ENCODE assay signal across 7 cellular contexts in genomic region chr12:24948816-24949722, GRCh38. TPM values are rescaled to one million over a fixed set of nuclear protein-coding genes. Genes with fewer than 3 reads are reported as not detected.
A peak's percentile ranks its signal among the peaks of the same experiment; 100 is the strongest.
DNase-seq lines count a peak whose midpoint lies in the region; ATAC-seq, FAIRE-seq and TF ChIP-seq lines count a peak whose summit lies in the region.

A gene with protein sequence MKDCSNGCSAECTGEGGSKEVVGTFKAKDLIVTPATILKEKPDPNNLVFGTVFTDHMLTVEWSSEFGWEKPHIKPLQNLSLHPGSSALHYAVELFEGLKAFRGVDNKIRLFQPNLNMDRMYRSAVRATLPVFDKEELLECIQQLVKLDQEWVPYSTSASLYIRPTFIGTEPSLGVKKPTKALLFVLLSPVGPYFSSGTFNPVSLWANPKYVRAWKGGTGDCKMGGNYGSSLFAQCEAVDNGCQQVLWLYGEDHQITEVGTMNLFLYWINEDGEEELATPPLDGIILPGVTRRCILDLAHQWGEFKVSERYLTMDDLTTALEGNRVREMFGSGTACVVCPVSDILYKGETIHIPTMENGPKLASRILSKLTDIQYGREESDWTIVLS (minus strand): TSS chr12:24949101. CDS start chr12:24948932, 169 bp downstream.

- H3K27me3 ChIP-seq in neutrophil: peaks cover 43% of the 10 kb centered on the region

- peak; percentile 38 for ATAC-seq in HG02678 (IDR thresholded peaks at IDR 0.05; ENCODE audit: unreplicated experiment)

- H3K4me3 ChIP-seq in neutrophil (ENCODE audit: low read depth in 1 of 2, low read length in 1 of 2): peak within 1 kb of the TSS; percentile 56 to 59

- H3K9me3 ChIP-seq in neutrophil: no peaks in the 10 kb centered on the region

- DNase-seq in GM12892 (ENCODE audit: insufficient read length) (peak; percentile 34), NCI-H526 treated with DMSO at 0.1 percent for 48 hours (lab: John Stamatoyannopoulos, UW) (peak; percentile 39), globus pallidus (ENCODE audit: low spot score) (peak; percentile 53), ureter (ENCODE audit: low spot score) (peak; percentile 74)
- DNase-seq in activated T-helper 9 cell treated with anti-CD3 and anti-CD28 coated beads, Interleukin-2, amount 50 U/mL, for 16 hours (ENCODE audit: low read depth): peak; percentile 15

- H3K4me1 ChIP-seq in neutrophil (ENCODE audit: control insufficient read depth in 1 of 2, insufficient read depth in 1 of 2, low read depth in 1 of 2, low read length in 1 of 2): peaks cover 27 to 32% of the 10 kb centered on the region in 2 experiments

- H3K36me3 ChIP-seq in neutrophil: no peaks in the 10 kb centered on the region

- H3K27ac ChIP-seq in neutrophil: no peak within 1 kb of the TSS

- TF ChIP-seq CTCF in neutrophil (IDR thresholded peaks at IDR 0.05): no peak

- TF ChIP-seq POLR2A in GM12892 (IDR thresholded peaks at IDR 0.05; ENCODE audit: low read depth, low read length): peak; percentile 84; the same call in 1 of the 2 replicates

- peak; percentile 96 for FAIRE-seq in GM12892 (lab: Jason Lieb, UNC)

RNA-seq across cellular contexts. Expression of the gene that starts here (rescaled TPM):
- polyA plus RNA-seq in GM12892 (2012; ENCODE audit: missing spikeins): 60.5 TPM
- total RNA-seq in ureter: 19.3 TPM

Comparison
In these comparisons a context has a peak if more than half of its experiments do, and no peak if none do; other contexts are left out.
1. DNase-seq: peak in every context shown above with its lines; median percentile 74 in ureter; 53 in globus pallidus; 39 in NCI-H526 treated with DMSO at 0.1 percent for 48 hours; 34 in GM12892; 15 in activated T-helper 9 cell treated with anti-CD3 and anti-CD28 coated beads, Interleukin-2, amount 50 U/mL, for 16 hours.